In the genomic region with DNA sequence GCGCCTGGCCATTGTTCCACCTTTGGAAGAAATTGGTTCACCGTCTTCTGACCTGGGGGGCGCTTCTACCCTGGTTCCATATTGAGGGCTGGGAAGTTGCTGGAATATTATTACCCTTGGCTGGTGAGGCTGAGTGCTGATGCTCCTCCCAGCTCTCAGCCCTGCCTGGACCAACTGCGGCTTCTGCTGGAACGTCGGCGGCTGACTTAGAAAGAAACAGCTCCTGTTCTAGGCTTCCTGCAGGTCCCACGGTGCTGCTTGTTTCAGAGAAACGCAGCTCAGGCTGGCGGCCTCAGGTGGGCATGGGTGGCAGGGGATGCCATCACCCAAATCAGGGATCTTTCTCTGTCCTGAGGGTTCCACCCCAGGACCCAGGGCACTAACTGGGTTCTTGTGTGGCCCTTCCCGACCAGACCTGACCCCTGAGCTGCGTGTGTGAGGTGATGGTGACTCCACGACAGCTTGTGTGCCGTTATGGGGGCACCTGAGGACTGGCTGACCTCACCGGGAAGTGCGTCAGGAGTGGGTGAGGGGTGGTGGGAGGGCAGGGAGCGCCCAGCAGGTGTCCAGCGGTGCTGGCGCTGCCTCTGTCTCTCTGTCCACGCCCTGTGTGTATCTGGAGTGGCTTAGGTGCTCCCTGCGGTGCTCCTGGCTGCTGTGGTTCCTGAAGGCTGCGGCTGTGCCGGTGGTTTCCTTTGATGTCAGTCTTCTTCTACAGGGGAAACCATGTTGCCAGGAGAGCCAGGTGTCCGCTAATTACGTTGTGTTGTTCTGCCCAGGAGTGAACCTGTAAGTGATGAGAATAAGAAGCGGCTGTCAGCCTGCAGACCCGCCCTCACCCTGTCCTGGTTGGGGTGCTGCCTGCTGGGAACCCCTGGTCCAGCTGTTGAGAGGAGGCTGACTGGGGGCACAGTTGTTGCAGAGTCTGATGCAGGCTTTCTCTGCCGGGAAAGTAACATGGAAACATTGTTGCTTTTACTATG, we compare ENCODE assay signal across 10 cellular contexts. TPM values are rescaled to one million over a fixed set of nuclear protein-coding genes. Genes with fewer than 3 reads are reported as not detected.
DNase-seq lines count a peak whose midpoint lies in the region; ATAC-seq and TF ChIP-seq lines count a peak whose summit lies in the region.
"Had no signal": no experiment of that assay in that cellular context is flagged by ENCODE, and none has a peak within 500 bp of the region (broad histone marks: within the 10 kb centered on the region; RNA-seq: fewer than 3 reads in every experiment).

No MANE protein-coding gene starts in this region.

- POLR2A ChIA-PET in activated CD4-positive, alpha-beta memory T cell treated with anti-CD3 and anti-CD28 coated beads, Interleukin-2, amount 10 ng/mL, durations not matched to agents 7 days and 5 days (lab: Charles Lee), result interaction anchor here (0.8 to 9.5 kb wide), 4 partner anchors 9 to 63 kb away, joined by 3 to 78 read pairs (median 8); a partner anchor contains a TSS

- H3K9me3 ChIP-seq in left ventricle myocardium inferior (replicated peaks), result no peaks in the 10 kb centered on the region
- no peaks in the 10 kb centered on the region for H3K9me3 ChIP-seq in stomach

- peak; percentile 5 for DNase-seq in NCI-H146 (lab: John Stamatoyannopoulos, UW)
- no peak for DNase-seq in NCI-H146 treated with DMSO at 0.1 percent for 48 hours (lab: John Stamatoyannopoulos, UW; ENCODE audit: unreplicated experiment)
- DNase-seq in activated CD4-positive, alpha-beta memory T cell treated with anti-CD3 and anti-CD28 coated beads, Interleukin-2, amount 10 ng/mL, durations not matched to agents 7 days and 5 days, result peak; percentile 73
- no peak for DNase-seq in left ventricle myocardium inferior
- no peak for DNase-seq in stomach
- DNase-seq in putamen (ENCODE audit: low spot score), result no peak
- DNase-seq: KG1 had no signal

- TF ChIP-seq CTCF in left ventricle myocardium inferior (IDR thresholded peaks at IDR 0.05; ENCODE audit: borderline replicate concordance) (no peak), stomach (IDR thresholded peaks at IDR 0.05) (no peak)

- TF ChIP-seq EP300 in stomach (IDR thresholded peaks at IDR 0.05), result no peak

- peaks cover 5% of the 10 kb centered on the region for H3K36me3 ChIP-seq in left ventricle myocardium inferior
- peaks cover 0 to 8% (median 7%) of the 10 kb centered on the region in 4 donors for H3K36me3 ChIP-seq in stomach

- H3K9me3 Mint-ChIP-seq in activated CD4-positive, alpha-beta memory T cell treated with anti-CD3 and anti-CD28 coated beads, Interleukin-2, amount 10 ng/mL, durations not matched to agents 7 days and 5 days, result no peaks in the 10 kb centered on the region

- CTCF ChIA-PET in activated CD4-positive, alpha-beta memory T cell treated with anti-CD3 and anti-CD28 coated beads, Interleukin-2, amount 10 ng/mL, durations not matched to agents 7 days and 5 days (lab: Charles Lee), result interaction anchor here (1.1 to 1.5 kb wide), 2 partner anchors 42 to 79 kb away, joined by 3 read pairs; a partner anchor contains a TSS

- intact Hi-C loops in left ventricle myocardium inferior (cut with micrococcal nuclease), result loop anchor here (10.0 kb wide), 1 partner anchor 58 kb away; no protein-coding TSS in a partner anchor
- intact Hi-C loops in stomach (cut with DNase I; ENCODE audit: low total_unique reads), result no loop called here

- ATAC-seq in GM18861 (IDR thresholded peaks at IDR 0.05; ENCODE audit: unreplicated experiment), result no peak
- ATAC-seq in GM21423 (IDR thresholded peaks at IDR 0.05; ENCODE audit: unreplicated experiment), result no peak

- peaks cover 100% of the 10 kb centered on the region for H3K4me1 ChIP-seq in left ventricle myocardium inferior
- H3K4me1 ChIP-seq in stomach, result peaks cover 94 to 100% (median 98%) of the 10 kb centered on the region in 4 donors

- peaks cover 86% of the 10 kb centered on the region for H3K4me1 Mint-ChIP-seq in activated CD4-positive, alpha-beta memory T cell treated with anti-CD3 and anti-CD28 coated beads, Interleukin-2, amount 10 ng/mL, durations not matched to agents 7 days and 5 days

- H3K36me3 Mint-ChIP-seq in activated CD4-positive, alpha-beta memory T cell treated with anti-CD3 and anti-CD28 coated beads, Interleukin-2, amount 10 ng/mL, durations not matched to agents 7 days and 5 days (ENCODE audit: low read depth), result peaks cover 44% of the 10 kb centered on the region

- peak overlapping the region; percentile 28 for H3K27ac Mint-ChIP-seq in activated CD4-positive, alpha-beta memory T cell treated with anti-CD3 and anti-CD28 coated beads, Interleukin-2, amount 10 ng/mL, durations not matched to agents 7 days and 5 days

- TF ChIP-seq POLR2A in stomach (IDR thresholded peaks at IDR 0.05), result no peak

- H3K27me3 ChIP-seq in left ventricle myocardium inferior (ENCODE audit: low read depth), result no peaks in the 10 kb centered on the region
- H3K27me3 ChIP-seq in stomach, result no peaks in the 10 kb centered on the region

- peak overlapping the region; percentile 14 for H3K4me3 Mint-ChIP-seq in activated CD4-positive, alpha-beta memory T cell treated with anti-CD3 and anti-CD28 coated beads, Interleukin-2, amount 10 ng/mL, durations not matched to agents 7 days and 5 days

- H3K27ac ChIP-seq in left ventricle myocardium inferior (replicated peaks) (peak overlapping the region; percentile 26), stomach (peak overlapping the region in 4 of 5 donors; percentile 46 to 92 (median 81))
- H3K27ac ChIP-seq: 22Rv1 had no signal

- H3K4me3 ChIP-seq in left ventricle myocardium inferior, result no peak overlapping the region
- peak overlapping the region in 2 of 4 donors; percentile 8 to 11 for H3K4me3 ChIP-seq in stomach

- H3K27me3 Mint-ChIP-seq in activated CD4-positive, alpha-beta memory T cell treated with anti-CD3 and anti-CD28 coated beads, Interleukin-2, amount 10 ng/mL, durations not matched to agents 7 days and 5 days, result no peaks in the 10 kb centered on the region

- WGBS in stomach, 5 donors, result 64 to 75% (median 68%) methylated on average over 27 to 28 of the region's 28 CpGs

RNA-seq across cellular contexts. Expression of a gene that starts 8.9 kb away (rescaled TPM):
- 10 to 100 TPM; 58.0 to 61.5 TPM for total RNA-seq in activated CD4-positive, alpha-beta memory T cell treated with anti-CD3 and anti-CD28 coated beads, Interleukin-2, amount 10 ng/mL, durations not matched to agents 7 days and 5 days
- total RNA-seq in left ventricle myocardium inferior (37.9 TPM), stomach (10 to 100 TPM; 18.7 to 84.0 (median 32.7) TPM)
- polyA plus RNA-seq in stomach, result 10 to 100 TPM in 2 of 3 donors, 1 to 10 TPM in 1; 7.4 to 14.8 (median 13.9) TPM

RNA-seq across cellular contexts. Expression of a gene that starts 42.4 kb away (rescaled TPM):
- 10 to 100 TPM; 53.4 to 57.1 TPM for total RNA-seq in activated CD4-positive, alpha-beta memory T cell treated with anti-CD3 and anti-CD28 coated beads, Interleukin-2, amount 10 ng/mL, durations not matched to agents 7 days and 5 days
- total RNA-seq in left ventricle myocardium inferior (37.0 TPM), stomach (100 to 1,000 TPM in 1 of 5 donors, 10 to 100 TPM in 3, 1 to 10 TPM in 1; 8.2 to 170 (median 25.8) TPM)
- 100 to 1,000 TPM in 2 of 3 donors, 10 to 100 TPM in 1; 91.3 to 120 (median 101) TPM for polyA plus RNA-seq in stomach

Comparison
In these comparisons a context has a peak if more than half of its experiments do, and no peak if none do; other contexts are left out.
1. DNase-seq: peak in NCI-H146 (single experiment) and activated CD4-positive, alpha-beta memory T cell treated with anti-CD3 and anti-CD28 coated beads, Interleukin-2, amount 10 ng/mL, durations not matched to agents 7 days and 5 days (single experiment); none in NCI-H146 treated with DMSO at 0.1 percent for 48 hours (single experiment), left ventricle myocardium inferior (single experiment), stomach (single experiment) and putamen (single experiment).